In the genomic region with DNA sequence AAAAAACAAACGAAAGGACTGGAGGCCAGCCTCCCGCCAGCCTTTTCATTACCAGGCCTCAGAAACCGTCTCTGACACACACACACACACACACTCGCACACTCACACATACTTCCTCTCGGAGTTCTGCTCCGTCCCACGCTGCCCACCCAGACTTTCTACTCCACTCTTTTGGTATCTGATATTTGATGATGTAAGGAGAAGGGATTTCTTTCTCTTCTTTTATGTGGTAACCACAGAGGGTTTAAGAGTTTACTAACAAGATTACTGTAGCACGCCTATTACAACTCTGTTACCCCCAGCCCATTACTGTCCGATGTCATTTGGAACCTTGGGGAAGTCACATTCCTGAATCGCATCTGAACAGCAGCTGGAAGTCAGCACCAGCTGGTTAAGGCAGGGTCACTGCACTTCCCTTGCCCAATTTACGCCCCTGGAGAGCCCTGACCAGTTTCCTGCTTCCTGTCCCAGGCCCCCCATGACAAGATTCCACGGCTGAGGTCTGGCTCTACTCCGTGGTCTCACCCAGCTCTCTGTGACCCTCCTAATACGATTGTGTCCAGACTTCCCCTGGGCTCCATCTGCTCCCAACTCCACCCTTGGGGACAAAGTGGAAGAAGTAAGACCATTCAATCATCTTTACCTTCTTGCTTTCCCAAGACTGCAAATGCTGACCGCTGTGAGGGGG, we compare ENCODE assay signal across 8 cellular contexts. TPM values are rescaled to one million over a fixed set of nuclear protein-coding genes. Genes with fewer than 3 reads are reported as not detected.
DNase-seq lines count a peak whose midpoint lies in the region; ATAC-seq, FAIRE-seq and TF ChIP-seq lines count a peak whose summit lies in the region.

No MANE protein-coding gene starts in this region.

- DNase-seq in GM23338 (ENCODE audit: low spot score): peak; percentile 51
- no peak for DNase-seq in activated B cell treated with CpG ODN at 0.5 μM for 24 hours
- peak; percentile 49 to 74 for DNase-seq in foreskin fibroblast
- DNase-seq in pancreas: peak in 1 of 6 donors; percentile 28
- DNase-seq in GM12892 (ENCODE audit: insufficient read length): no peak
- DNase-seq in NCI-H774 (lab: John Stamatoyannopoulos, UW): no peak
- no peak for DNase-seq in dermis blood vessel endothelial cell
- DNase-seq in SIG-M5 (lab: John Stamatoyannopoulos, UW): no peak

- no peaks in the 10 kb centered on the region; the same call in 2 of the 3 replicates for H3K9me3 Mint-ChIP-seq in GM23338
- no peaks in the 10 kb centered on the region for H3K9me3 Mint-ChIP-seq in activated B cell treated with CpG ODN at 0.5 μM for 24 hours

- peak overlapping the region; percentile 95 for H3K4me2 ChIP-seq in GM23338

- H3K36me3 Mint-ChIP-seq in GM23338 (ENCODE audit: low read depth): no peaks in the 10 kb centered on the region; the same call in 2 of the 3 replicates
- H3K36me3 Mint-ChIP-seq in activated B cell treated with CpG ODN at 0.5 μM for 24 hours (ENCODE audit: low read depth): no peaks in the 10 kb centered on the region

- ATAC-seq in GM23338: no peak
- no peak for ATAC-seq in activated B cell treated with CpG ODN at 0.5 μM for 24 hours (ENCODE audit: low read depth)
- ATAC-seq in pancreas: peak in 3 of 4 donors; percentile 13 to 41 (median 24)

- CTCF ChIA-PET in activated B cell treated with CpG ODN at 0.5 μM for 24 hours (lab: Charles Lee): no interaction called here

- H3K9me2 ChIP-seq in GM23338 (ENCODE audit: insufficient read depth): no peaks in the 10 kb centered on the region

- H3K4me1 Mint-ChIP-seq in GM23338 (peaks cover 48% of the 10 kb centered on the region), activated B cell treated with CpG ODN at 0.5 μM for 24 hours (peaks cover 24% of the 10 kb centered on the region)

- H3K27me3 Mint-ChIP-seq in GM23338 (ENCODE audit: insufficient read depth, low read depth, poor library complexity) (peaks cover 40% of the 10 kb centered on the region), activated B cell treated with CpG ODN at 0.5 μM for 24 hours (peaks cover 46% of the 10 kb centered on the region)

- H3K27ac ChIP-seq in GM23338 (ENCODE audit: low read depth) (no peak overlapping the region), pancreas (peak overlapping the region in 1 of 4 donors; percentile 17)

- FAIRE-seq in pancreas (lab: Jason Lieb, UNC): no peak
- no peak for FAIRE-seq in GM12892 (lab: Jason Lieb, UNC)

- no peak overlapping the region for H3K27ac Mint-ChIP-seq in GM23338
- H3K27ac Mint-ChIP-seq in activated B cell treated with CpG ODN at 0.5 μM for 24 hours: no peak overlapping the region

- H2AFZ ChIP-seq in GM23338: peak overlapping the region; percentile 84; the same call in 1 of the 2 replicates

- POLR2A ChIA-PET in activated B cell treated with CpG ODN at 0.5 μM for 24 hours (lab: Charles Lee): no interaction called here

- H3K4me3 ChIP-seq in GM23338 (peak overlapping the region; percentile 89), foreskin fibroblast (ENCODE audit: low read depth in 1 of 2, low read length in 2 of 2) (peak overlapping the region; percentile 57 to 88), pancreas (peak overlapping the region in 3 of 4 donors; percentile 18 to 50 (median 35))

- H3K79me2 ChIP-seq in GM23338 (replicated peaks; ENCODE audit: insufficient read depth): 0 out of 2 replicates have a peak, but pooled peaks cover under 1% of the 10 kb centered on the region

- H3K27me3 ChIP-seq in GM23338 (ENCODE audit: insufficient read depth) (peaks cover 35% of the 10 kb centered on the region), pancreas (no peaks in the 10 kb centered on the region)

- H4K20me1 ChIP-seq in GM23338 (replicated peaks; ENCODE audit: insufficient read depth): no peaks in the 10 kb centered on the region

- H3K9me3 ChIP-seq in pancreas: no peaks in the 10 kb centered on the region

- H3K36me3 ChIP-seq in GM23338 (ENCODE audit: insufficient read depth) (no peaks in the 10 kb centered on the region), pancreas (no peaks in the 10 kb centered on the region)

- H3K4me3 Mint-ChIP-seq in GM23338: peak overlapping the region; percentile 96
- peak overlapping the region; percentile 86 for H3K4me3 Mint-ChIP-seq in activated B cell treated with CpG ODN at 0.5 μM for 24 hours

- intact Hi-C loops in activated B cell treated with CpG ODN at 0.5 μM for 24 hours (cut with micrococcal nuclease): no loop called here
- intact Hi-C loops in pancreas (cut with DNase I): loop anchor here in 1 of 3 donors (10.0 kb wide), 1 partner anchor 115 kb away; no protein-coding TSS in a partner anchor

- TF ChIP-seq POLR2A in GM12892 (IDR thresholded peaks at IDR 0.05; ENCODE audit: low read depth, low read length): no peak

- H3K4me1 ChIP-seq in GM23338 (ENCODE audit: insufficient read depth) (peaks cover 36% of the 10 kb centered on the region), pancreas (no peaks in the 10 kb centered on the region)

- TF ChIP-seq CTCF in GM23338 (conservative IDR thresholded peaks at IDR 0.05; ENCODE audit: low read depth in 2 of 2) (no peak), activated B cell treated with CpG ODN at 0.5 μM for 24 hours (IDR thresholded peaks at IDR 0.05) (no peak), foreskin fibroblast (IDR thresholded peaks at IDR 0.05; ENCODE audit: low read depth, low read length) (no peak), pancreas (IDR thresholded peaks at IDR 0.05) (no peak)

- peaks cover 15% of the 10 kb centered on the region for H3F3A ChIP-seq in GM23338 (replicated peaks; ENCODE audit: low read depth)

- 47 to 53% methylated on average over 15 of the region's 15 CpGs for WGBS in pancreas, 2 donors

TF ChIP-seq in GM23338, 12 proteins besides CTCF, POLR2A, EP300 and RAD21 (continues in another document):
- TF ChIP-seq STAT1 (IDR thresholded peaks at IDR 0.05; ENCODE audit: unreplicated experiment) (no peak), ZNF114 (CRISPR knock-in tag; IDR thresholded peaks at IDR 0.05) (no peak)

RNA-seq across cellular contexts. Expression of gene DENND2A, which starts 1.1 kb away (rescaled TPM):
- total RNA-seq in GM23338 (2014; rRNA removed; shearing (Covaris generic)): 5.6 and 10.0 TPM in 2 replicates
- polyA plus RNA-seq in GM23338 (2016; fragmentation: Nextera tagmentation; extraction: Ambion mirVana): 1.7 and 2.4 TPM in 2 replicates
- not detected in 2 replicates for total RNA-seq in activated B cell treated with CpG ODN at 0.5 μM for 24 hours
- total RNA-seq in pancreas: 1 to 10 TPM; 1.1 to 2.2 (median 1.6) TPM
- 1 to 10 TPM; 3.1 to 5.0 TPM for polyA plus RNA-seq in pancreas
- polyA plus RNA-seq in GM12892 (2012; ENCODE audit: missing spikeins): not detected
- total RNA-seq in dermis blood vessel endothelial cell: 0.14 and 1.0 TPM in 2 replicates

RNA-seq across cellular contexts. Expression of gene ADCK2, which starts 33.2 kb away (rescaled TPM):
- total RNA-seq in GM23338 (2014; rRNA removed; shearing (Covaris generic)): 11.2 and 14.4 TPM in 2 replicates
- polyA plus RNA-seq in GM23338 (2016; fragmentation: Nextera tagmentation; extraction: Ambion mirVana): 4.7 and 5.0 TPM in 2 replicates
- total RNA-seq in activated B cell treated with CpG ODN at 0.5 μM for 24 hours: 17.6 and 19.1 TPM in 2 replicates
- 10 to 100 TPM in 3 of 6 donors, 1 to 10 TPM in 3; 6.5 to 13.3 (median 9.6) TPM for total RNA-seq in pancreas
- 1 to 10 TPM; 7.0 to 8.8 TPM for polyA plus RNA-seq in pancreas
- 12.2 TPM for polyA plus RNA-seq in GM12892 (2012; ENCODE audit: missing spikeins)
- total RNA-seq in dermis blood vessel endothelial cell: 30.6 and 44.2 TPM in 2 replicates

RNA-seq across cellular contexts. Expression of gene NDUFB2, which starts 57.0 kb away (rescaled TPM):
- 175 and 306 TPM in 2 replicates for total RNA-seq in GM23338 (2014; rRNA removed; shearing (Covaris generic))
- polyA plus RNA-seq in GM23338 (2016; fragmentation: Nextera tagmentation; extraction: Ambion mirVana) (382 and 407 TPM in 2 replicates), pancreas (100 to 1,000 TPM in 1 of 2 donors, 10 to 100 TPM in 1; 99.5 to 198 TPM)
- total RNA-seq in activated B cell treated with CpG ODN at 0.5 μM for 24 hours (140 and 168 TPM in 2 replicates), pancreas (10 to 100 TPM; 47.6 to 92.3 (median 64.0) TPM), dermis blood vessel endothelial cell (124 and 217 TPM in 2 replicates)
- 176 TPM for polyA plus RNA-seq in GM12892 (2012; ENCODE audit: missing spikeins)

Comparison
In these comparisons a context has a peak if more than half of its experiments do, and no peak if none do; other contexts are left out.
1. ATAC-seq: peak in pancreas (3 of 4); none in GM23338 (single experiment) and activated B cell treated with CpG ODN at 0.5 μM for 24 hours (single experiment).
2. DNase-seq: peak in GM23338 (single experiment) and foreskin fibroblast (2 of 2); none in activated B cell treated with CpG ODN at 0.5 μM for 24 hours (single experiment), GM12892 (single experiment), NCI-H774 (single experiment), dermis blood vessel endothelial cell (single experiment) and SIG-M5 (single experiment).
3. H3K4me3 ChIP-seq: peak in every context shown above with its lines; median percentile 89 in GM23338; 72 in foreskin fibroblast; 35 in pancreas.